ENCODE assay signal across 17 cellular contexts in the genomic region with DNA sequence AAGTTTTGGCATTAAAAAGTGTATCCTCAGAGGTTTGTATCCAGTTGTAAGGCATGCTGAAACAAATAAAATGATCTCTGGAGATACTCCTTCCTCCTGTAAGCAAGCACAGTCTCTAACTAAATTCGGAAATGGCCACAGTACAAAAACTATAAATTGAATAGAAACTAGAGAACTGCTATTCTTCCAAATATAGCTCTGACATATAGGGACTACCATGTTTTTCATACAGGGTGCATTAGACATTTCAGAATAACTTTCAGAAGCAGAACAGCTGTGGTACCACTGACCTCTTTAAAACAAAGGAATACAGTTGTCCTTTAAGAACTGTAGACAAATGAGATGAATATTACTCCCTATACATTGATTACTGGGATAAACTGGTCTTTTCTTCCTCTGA.
DNase-seq lines count a peak whose midpoint lies in the region; ATAC-seq lines count a peak whose summit lies in the region.
"Had no signal": no experiment of that assay in that cellular context is flagged by ENCODE, and none has a peak within 500 bp of the region (broad histone marks: within the 10 kb centered on the region; RNA-seq: fewer than 3 reads in every experiment).

No MANE protein-coding gene starts in this region.

- peaks cover 18% of the 10 kb centered on the region for H3K36me3 Mint-ChIP-seq in activated naive CD4-positive, alpha-beta T cell treated with anti-CD3 and anti-CD28 coated beads, Interleukin-2, amount 50 U/mL, for 24 hours
- peaks cover 8% of the 10 kb centered on the region for H3K36me3 Mint-ChIP-seq in stimulated activated effector memory CD8-positive, alpha-beta T cell treated with anti-CD3 and anti-CD28 coated beads, Interleukin-12 subunit alpha, Interleukin-12 subunit beta, amount 100 ng/mL, for 72 hours

- H3K4me1 Mint-ChIP-seq in activated naive CD4-positive, alpha-beta T cell treated with anti-CD3 and anti-CD28 coated beads, Interleukin-2, amount 50 U/mL, for 24 hours = no peaks in the 10 kb centered on the region
- peaks cover 59% of the 10 kb centered on the region for H3K4me1 Mint-ChIP-seq in stimulated activated effector memory CD8-positive, alpha-beta T cell treated with anti-CD3 and anti-CD28 coated beads, Interleukin-12 subunit alpha, Interleukin-12 subunit beta, amount 100 ng/mL, for 72 hours

- ATAC-seq in GM21576 (IDR thresholded peaks at IDR 0.05; ENCODE audit: unreplicated experiment) (peak; percentile 79), HG03095 (IDR thresholded peaks at IDR 0.05; ENCODE audit: unreplicated experiment) (peak; percentile 53)
- no peak for ATAC-seq in stimulated activated effector memory CD8-positive, alpha-beta T cell treated with anti-CD3 and anti-CD28 coated beads, Interleukin-12 subunit alpha, Interleukin-12 subunit beta, amount 100 ng/mL, for 72 hours
- ATAC-seq: heart right ventricle had no signal

- no peaks in the 10 kb centered on the region for H3K27me3 Mint-ChIP-seq in activated naive CD4-positive, alpha-beta T cell treated with anti-CD3 and anti-CD28 coated beads, Interleukin-2, amount 50 U/mL, for 24 hours
- H3K27me3 Mint-ChIP-seq: activated CD4-positive, alpha-beta T cell treated with anti-CD3 and anti-CD28 coated beads, Interleukin-2, amount 10 ng/mL, durations not matched to agents 7 days and 5 days; stimulated activated naive CD8-positive, alpha-beta T cell treated with anti-CD3 and anti-CD28 coated beads, Interleukin-15, amount 100 ng/mL, for 72 hours had no signal

- H3K4me3 Mint-ChIP-seq in activated naive CD4-positive, alpha-beta T cell treated with anti-CD3 and anti-CD28 coated beads, Interleukin-2, amount 50 U/mL, for 24 hours = no peak overlapping the region
- H3K4me3 Mint-ChIP-seq in stimulated activated effector memory CD8-positive, alpha-beta T cell treated with anti-CD3 and anti-CD28 coated beads, Interleukin-12 subunit alpha, Interleukin-12 subunit beta, amount 100 ng/mL, for 72 hours = peak overlapping the region; percentile 16
- H3K4me3 Mint-ChIP-seq: activated CD4-positive, alpha-beta T cell treated with anti-CD3 and anti-CD28 coated beads, Interleukin-2, amount 10 ng/mL, durations not matched to agents 7 days and 5 days had no signal

- H3K27ac Mint-ChIP-seq in activated naive CD4-positive, alpha-beta T cell treated with anti-CD3 and anti-CD28 coated beads, Interleukin-2, amount 50 U/mL, for 24 hours = peak overlapping the region; percentile 10
- H3K27ac Mint-ChIP-seq in stimulated activated effector memory CD8-positive, alpha-beta T cell treated with anti-CD3 and anti-CD28 coated beads, Interleukin-12 subunit alpha, Interleukin-12 subunit beta, amount 100 ng/mL, for 72 hours = peak overlapping the region; percentile 85
- H3K27ac Mint-ChIP-seq: activated CD4-positive, alpha-beta T cell treated with anti-CD3 and anti-CD28 coated beads, Interleukin-2, amount 10 ng/mL, durations not matched to agents 7 days and 5 days had no signal

- no peaks in the 10 kb centered on the region for H3K9me3 Mint-ChIP-seq in activated naive CD4-positive, alpha-beta T cell treated with anti-CD3 and anti-CD28 coated beads, Interleukin-2, amount 50 U/mL, for 24 hours
- H3K9me3 Mint-ChIP-seq in stimulated activated effector memory CD8-positive, alpha-beta T cell treated with anti-CD3 and anti-CD28 coated beads, Interleukin-12 subunit alpha, Interleukin-12 subunit beta, amount 100 ng/mL, for 72 hours = no peaks in the 10 kb centered on the region

- DNase-seq in activated naive CD4-positive, alpha-beta T cell treated with Interleukin-2 at 50 U/mL for 16 hours = no peak
- DNase-seq in stimulated activated effector memory CD8-positive, alpha-beta T cell treated with anti-CD3 and anti-CD28 coated beads, Interleukin-12 subunit alpha, Interleukin-12 subunit beta, amount 100 ng/mL, for 72 hours (ENCODE audit: low spot score in 2 of 2) = no peak
- DNase-seq in T-helper 1 cell (no peak), NCI-H1092 (lab: John Stamatoyannopoulos, UW) (no peak), hepatic stellate cell (ENCODE audit: low spot score) (no peak)
- DNase-seq: activated CD4-positive, alpha-beta T cell treated with anti-CD3 and anti-CD28 coated beads, Interleukin-2, amount 10 ng/mL, durations not matched to agents 7 days and 5 days; activated effector memory CD4-positive, alpha-beta T cell treated with anti-CD3 and anti-CD28 coated beads, Interleukin-2, amount 50 U/mL, for 16 hours; heart right ventricle; kidney glomerular epithelial cell; midbrain; NCI-H2171; NK-92 treated with Interleukin-12 subunit alpha and Interleukin-12 subunit beta, amount 100 ng/mL, for 24 hours; SHP77; stimulated activated naive CD8-positive, alpha-beta T cell treated with anti-CD3 and anti-CD28 coated beads, Interleukin-15, amount 100 ng/mL, for 72 hours had no signal
